ENCODE assay signal across 8 cellular contexts in genomic region chr4:704971-705277, GRCh38. TPM values are rescaled to one million over a fixed set of nuclear protein-coding genes. Genes with fewer than 3 reads are reported as not detected.
DNase-seq lines count a peak whose midpoint lies in the region; ATAC-seq and TF ChIP-seq lines count a peak whose summit lies in the region.

No MANE protein-coding gene starts in this region.

- peak overlapping the region; percentile 99 for H3K4me3 ChIP-seq in left ventricle myocardium inferior
- peak overlapping the region; percentile 86 to 98 (median 91) for H3K4me3 ChIP-seq in breast epithelium
- H3K4me3 ChIP-seq in mononuclear cell (ENCODE audit: low read length), result peak overlapping the region; percentile 52
- H3K4me3 ChIP-seq in upper lobe of left lung, result peak overlapping the region in 3 of 4 donors; percentile 84 to 99 (median 92)

- TF ChIP-seq POLR2A in breast epithelium (IDR thresholded peaks at IDR 0.05), result no peak
- no peak for TF ChIP-seq POLR2A in upper lobe of left lung (IDR thresholded peaks at IDR 0.05)

- intact Hi-C loops in left ventricle myocardium inferior (cut with micrococcal nuclease), result no loop called here
- intact Hi-C loops in Right ventricle myocardium inferior (cut with DNase I), result no loop called here
- intact Hi-C loops in breast epithelium (cut with DNase I; ENCODE audit: low total_unique reads), result no loop called here

- TF ChIP-seq CTCF in left ventricle myocardium inferior (IDR thresholded peaks at IDR 0.05; ENCODE audit: borderline replicate concordance), result no peak
- TF ChIP-seq CTCF in breast epithelium (IDR thresholded peaks at IDR 0.05), result no peak
- no peak for TF ChIP-seq CTCF in upper lobe of left lung (IDR thresholded peaks at IDR 0.05)

- no peaks in the 10 kb centered on the region for H3K9me3 ChIP-seq in left ventricle myocardium inferior (replicated peaks)
- H3K9me3 ChIP-seq in breast epithelium, result no peaks in the 10 kb centered on the region
- no peaks in the 10 kb centered on the region for H3K9me3 ChIP-seq in mononuclear cell (ENCODE audit: low read depth, low read length)
- H3K9me3 ChIP-seq in upper lobe of left lung, result no peaks in the 10 kb centered on the region

- H3K27me3 ChIP-seq in left ventricle myocardium inferior (ENCODE audit: low read depth) (no peaks in the 10 kb centered on the region), breast epithelium (no peaks in the 10 kb centered on the region), mononuclear cell (ENCODE audit: insufficient read depth, low read length) (no peaks in the 10 kb centered on the region), upper lobe of left lung (no peaks in the 10 kb centered on the region)

- 90 to 92% methylated on average over 1 of the region's 1 CpG for WGBS in upper lobe of left lung, 2 donors

- no peaks in the 10 kb centered on the region for H3K36me3 ChIP-seq in left ventricle myocardium inferior
- H3K36me3 ChIP-seq in breast epithelium, result no peaks in the 10 kb centered on the region
- H3K36me3 ChIP-seq in upper lobe of left lung, result no peaks in the 10 kb centered on the region

- TF ChIP-seq EP300 in upper lobe of left lung (IDR thresholded peaks at IDR 0.05), result no peak

- DNase-seq in left ventricle myocardium inferior, result no peak
- DNase-seq in Right ventricle myocardium inferior (ENCODE audit: missing footprints), result no peak
- no peak for DNase-seq in breast epithelium (ENCODE audit: low spot score in 2 of 2)
- no peak for DNase-seq in upper lobe of left lung
- DNase-seq in NCI-H2171 treated with DMSO at 0.1 percent for 48 hours (lab: John Stamatoyannopoulos, UW), result no peak
- no peak for DNase-seq in SW480 (ENCODE audit: low spot score)
- DNase-seq in SKM-1 treated with dmso at 0.1 percent for 144 hours (lab: John Stamatoyannopoulos, UW; ENCODE audit: unreplicated experiment), result no peak

- H3K27ac ChIP-seq in left ventricle myocardium inferior (replicated peaks) (peak overlapping the region; percentile 87), breast epithelium (peak overlapping the region; percentile 86 to 89), upper lobe of left lung (peak overlapping the region in 3 of 4 donors; percentile 85 to 94 (median 90))

- peaks cover 36% of the 10 kb centered on the region for H3K4me1 ChIP-seq in left ventricle myocardium inferior
- H3K4me1 ChIP-seq in breast epithelium, result peaks cover 0 to 7% of the 10 kb centered on the region in 2 donors
- peaks cover 49% of the 10 kb centered on the region for H3K4me1 ChIP-seq in mononuclear cell (ENCODE audit: insufficient read depth, low read length)
- H3K4me1 ChIP-seq in upper lobe of left lung, result peaks cover 21 to 43% (median 26%) of the 10 kb centered on the region in 4 donors

- no peak for ATAC-seq in Right ventricle myocardium inferior
- ATAC-seq in upper lobe of left lung (ENCODE audit: low FRiP score in 2 of 2), result no peak

RNA-seq across cellular contexts. Expression of gene PCGF3, which starts 0.7 kb away (rescaled TPM):
- total RNA-seq in left ventricle myocardium inferior (21.5 TPM), Right ventricle myocardium inferior (21.7 TPM), breast epithelium (10 to 100 TPM; 60.6 to 71.7 (median 69.4) TPM), mononuclear cell (49.7 TPM), upper lobe of left lung (100 to 1,000 TPM in 1 of 6 donors, 10 to 100 TPM in 5; 36.4 to 150 (median 41.0) TPM)

RNA-seq across cellular contexts. Expression of gene SLC49A3, which starts 16.0 kb away (rescaled TPM):
- total RNA-seq in left ventricle myocardium inferior (12.0 TPM), Right ventricle myocardium inferior (17.3 TPM), breast epithelium (10 to 100 TPM; 14.4 to 22.3 (median 18.3) TPM), mononuclear cell (2.9 TPM), upper lobe of left lung (10 to 100 TPM; 12.2 to 65.0 (median 32.3) TPM)

RNA-seq across cellular contexts. Expression of gene MYL5, which starts 30.6 kb away (rescaled TPM):
- total RNA-seq in left ventricle myocardium inferior, result 4.5 TPM
- total RNA-seq in Right ventricle myocardium inferior, result 3.9 TPM
- 10 to 100 TPM in 2 of 3 donors, 1 to 10 TPM in 1; 7.9 to 14.9 (median 12.1) TPM for total RNA-seq in breast epithelium
- 9.3 TPM for total RNA-seq in mononuclear cell
- total RNA-seq in upper lobe of left lung, result 10 to 100 TPM in 4 of 6 donors, 1 to 10 TPM in 2; 4.7 to 25.1 (median 17.1) TPM

RNA-seq across cellular contexts. Expression of gene ATP5ME, which starts 30.8 kb away (rescaled TPM):
- total RNA-seq in left ventricle myocardium inferior, result 914 TPM
- total RNA-seq in Right ventricle myocardium inferior, result 1,162 TPM
- 100 to 1,000 TPM; 108 to 179 (median 128) TPM for total RNA-seq in breast epithelium
- total RNA-seq in mononuclear cell, result 39.3 TPM
- total RNA-seq in upper lobe of left lung, result 100 to 1,000 TPM in 3 of 6 donors, 10 to 100 TPM in 3; 22.6 to 216 (median 106) TPM
